In the genomic region with DNA sequence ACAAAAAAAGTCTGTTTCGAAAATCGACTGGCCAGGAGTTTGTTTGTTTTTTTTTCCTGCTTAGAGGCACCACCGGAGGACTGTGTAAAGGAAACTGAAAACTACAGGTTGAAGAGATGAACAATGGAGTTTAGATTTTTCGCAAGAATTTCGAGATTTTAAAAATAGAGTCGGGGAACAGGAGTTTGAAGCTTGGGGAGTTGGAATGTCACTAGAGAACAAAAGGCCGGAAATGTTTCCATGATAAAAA, we compare ENCODE assay signal across 8 cellular contexts. TPM values are rescaled to one million over a fixed set of nuclear protein-coding genes. Genes with fewer than 3 reads are reported as not detected.
DNase-seq lines count a peak whose midpoint lies in the region; ATAC-seq and TF ChIP-seq lines count a peak whose summit lies in the region.

No MANE protein-coding gene starts in this region.

- no peaks in the 10 kb centered on the region for H3K4me1 ChIP-seq in esophagus (ENCODE audit: control insufficient read depth in 2 of 2, insufficient read depth in 2 of 2, low read length in 1 of 2)
- peaks cover 24% of the 10 kb centered on the region for H3K4me1 ChIP-seq in psoas muscle

- H3K27me3 ChIP-seq in esophagus (ENCODE audit: control insufficient read depth in 1 of 2, insufficient read depth in 2 of 2, low read length in 2 of 2): no peaks in the 10 kb centered on the region
- H3K27me3 ChIP-seq in psoas muscle (ENCODE audit: insufficient read depth in 3 of 3, low read length in 2 of 3): no peaks in the 10 kb centered on the region

- H3K4me3 ChIP-seq in GM08714 (ENCODE audit: low read length) (peak overlapping the region; percentile 99), esophagus (ENCODE audit: low read depth in 1 of 2, low read length in 2 of 2) (peak overlapping the region; percentile 90 to 96), psoas muscle (peak overlapping the region; percentile 93)

- in situ Hi-C loops in G401 (cut with HindIII; ENCODE audit: low sequenced_read_pairs): no loop called here

- TF ChIP-seq CTCF in RWPE1 (conservative IDR thresholded peaks at IDR 0.05; ENCODE audit: low read depth): no peak
- TF ChIP-seq CTCF in psoas muscle (IDR thresholded peaks at IDR 0.05): no peak

- POLR2A ChIA-PET in RWPE1 (lab: Yijun Ruan, JAX; ENCODE audit: low non-redundant PET): no interaction called here

- DNase-seq in RWPE1 (ENCODE audit: low spot score): no peak
- no peak for DNase-seq in psoas muscle
- DNase-seq in SHP77 treated with DMSO at 0.1 percent for 48 hours (lab: John Stamatoyannopoulos, UW): no peak
- no peak for DNase-seq in G401 (ENCODE audit: low spot score)

- no peaks in the 10 kb centered on the region for H3K9me3 ChIP-seq in esophagus (ENCODE audit: control insufficient read depth in 2 of 2, insufficient read depth in 1 of 2, low read depth in 1 of 2, low read length in 1 of 2)
- no peaks in the 10 kb centered on the region for H3K9me3 ChIP-seq in psoas muscle

- ATAC-seq in psoas muscle: no peak
- no peak for ATAC-seq in HG02571 (IDR thresholded peaks at IDR 0.05; ENCODE audit: unreplicated experiment)
- ATAC-seq in GM21367 (IDR thresholded peaks at IDR 0.05; ENCODE audit: unreplicated experiment): no peak

- intact Hi-C loops in psoas muscle (cut with DNase I): loop anchor here (1.0 to 5.0 kb wide), 3 partner anchors 236 to 693 kb away; no protein-coding TSS in a partner anchor

- H3K27ac ChIP-seq in RWPE1: peak overlapping the region; percentile 100
- peak overlapping the region; percentile 92 to 99 for H3K27ac ChIP-seq in esophagus (ENCODE audit: low read depth in 2 of 2, low read length in 1 of 2)
- peak overlapping the region; percentile 99 for H3K27ac ChIP-seq in psoas muscle

- CTCF ChIA-PET in RWPE1 (lab: Yijun Ruan, JAX): interaction anchor here (0.6 to 1.6 kb wide), 6 partner anchors 15 to 1546 kb away, joined by 3 to 6 read pairs (median 3); no protein-coding TSS in a partner anchor

- H3K36me3 ChIP-seq in esophagus (ENCODE audit: control insufficient read depth in 2 of 2, insufficient read depth in 2 of 2, low read length in 1 of 2) (no peaks in the 10 kb centered on the region), psoas muscle (ENCODE audit: insufficient read depth in 1 of 2, low read depth in 1 of 2) (no peaks in the 10 kb centered on the region)

- 0 to 1% methylated on average over 7 of the region's 7 CpGs for WGBS in esophagus, 2 donors
- WGBS in psoas muscle, 3 donors: 0 to 1% (median 1%) methylated on average over 7 of the region's 7 CpGs

RNA-seq across cellular contexts. Expression of a gene that starts 1.8 kb away (rescaled TPM):
- polyA plus RNA-seq in esophagus: 10 to 100 TPM in 1 of 2 donors, 1 to 10 TPM in 1; 5.6 to 15.1 TPM
- total RNA-seq in psoas muscle: 100 to 1,000 TPM; 275 to 421 (median 308) TPM
- polyA plus RNA-seq in psoas muscle: 100 to 1,000 TPM in 1 of 3 donors, 10 to 100 TPM in 2; 62.0 to 266 (median 82.1) TPM
- total RNA-seq in G401 (2014; rRNA removed; shearing (Covaris generic)): 107 and 133 TPM in 2 replicates
